1 cellular context compared by ENCODE assay signal in genomic region chr3:134852132-134852531, GRCh38.
TF ChIP-seq lines count a peak whose summit lies in the region.

No MANE protein-coding gene starts in this region.

TF ChIP-seq in GM12878, 131 proteins besides CTCF, POLR2A, EP300 and RAD21:
- TF ChIP-seq POU2F2 (IDR thresholded peaks at IDR 0.05; ENCODE audit: borderline replicate concordance, low read depth, low read length) (no peak), SMARCA5 (IDR thresholded peaks at IDR 0.05) (no peak), SMAD1 (IDR thresholded peaks at IDR 0.05; ENCODE audit: low read depth, partially characterized antibody) (no peak), ATF3 (IDR thresholded peaks at IDR 0.05; ENCODE audit: borderline replicate concordance, extremely low read depth, low read depth, low read length) (no peak), BACH1 (IDR thresholded peaks at IDR 0.05; ENCODE audit: borderline replicate concordance) (no peak), RFX5 (IDR thresholded peaks at IDR 0.05; ENCODE audit: low read depth, low read length) (no peak), NFYA (IDR thresholded peaks at IDR 0.05; ENCODE audit: borderline replicate concordance, low read depth, low read length) (no peak), ATF2 (IDR thresholded peaks at IDR 0.05; ENCODE audit: low read length) (no peak), REST (IDR thresholded peaks at IDR 0.05; ENCODE audit: low read depth, low read length) (no peak), ZNF384 (IDR thresholded peaks at IDR 0.05; ENCODE audit: borderline replicate concordance, low read depth, low read length) (no peak), CBFB (IDR thresholded peaks at IDR 0.05; ENCODE audit: low read depth) (no peak), NKRF (conservative IDR thresholded peaks at IDR 0.05) (no peak), ESRRA (IDR thresholded peaks at IDR 0.05; ENCODE audit: low read length) (no peak), TCF3 (IDR thresholded peaks at IDR 0.05; ENCODE audit: borderline replicate concordance, insufficient read depth, low read depth, low read length) (no peak), TAF1 (IDR thresholded peaks at IDR 0.05; ENCODE audit: borderline replicate concordance, low read depth, low read length) (no peak), MLLT1 (IDR thresholded peaks at IDR 0.05) (no peak), LARP7 (IDR thresholded peaks at IDR 0.05) (no peak), ZBTB4 (CRISPR knock-in tag; IDR thresholded peaks at IDR 0.05) (no peak), CHD4 (IDR thresholded peaks at IDR 0.05) (no peak), WRNIP1 (IDR thresholded peaks at IDR 0.05; ENCODE audit: borderline replicate concordance, low read depth, low read length) (no peak)
